Comparison of ENCODE assay signal across 1 cellular context in the genomic region with DNA sequence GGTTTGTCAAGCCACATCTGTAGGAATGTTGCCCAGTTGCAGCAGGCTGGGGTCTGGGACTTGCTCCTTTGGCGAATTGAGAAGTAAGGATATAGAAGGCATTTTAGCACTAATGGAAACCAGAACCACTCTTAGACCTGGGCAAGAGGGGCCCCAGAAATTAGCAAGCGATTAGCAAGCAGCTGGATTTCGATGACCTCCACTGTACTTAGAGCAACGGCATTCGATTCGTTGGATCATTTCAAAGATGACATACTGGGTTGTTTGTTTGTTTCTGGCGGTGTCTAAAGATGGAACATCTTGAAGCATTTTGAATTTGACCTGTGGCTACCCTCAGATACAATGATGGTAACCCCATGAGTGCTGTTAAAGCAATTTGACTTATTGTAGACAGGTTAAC.
TF ChIP-seq lines count a peak whose summit lies in the region.

No MANE protein-coding gene starts in this region.

TF ChIP-seq in SK-N-SH, 30 proteins besides CTCF, POLR2A, EP300 and RAD21 (continued from another document):
- TF ChIP-seq, protein P1, sequence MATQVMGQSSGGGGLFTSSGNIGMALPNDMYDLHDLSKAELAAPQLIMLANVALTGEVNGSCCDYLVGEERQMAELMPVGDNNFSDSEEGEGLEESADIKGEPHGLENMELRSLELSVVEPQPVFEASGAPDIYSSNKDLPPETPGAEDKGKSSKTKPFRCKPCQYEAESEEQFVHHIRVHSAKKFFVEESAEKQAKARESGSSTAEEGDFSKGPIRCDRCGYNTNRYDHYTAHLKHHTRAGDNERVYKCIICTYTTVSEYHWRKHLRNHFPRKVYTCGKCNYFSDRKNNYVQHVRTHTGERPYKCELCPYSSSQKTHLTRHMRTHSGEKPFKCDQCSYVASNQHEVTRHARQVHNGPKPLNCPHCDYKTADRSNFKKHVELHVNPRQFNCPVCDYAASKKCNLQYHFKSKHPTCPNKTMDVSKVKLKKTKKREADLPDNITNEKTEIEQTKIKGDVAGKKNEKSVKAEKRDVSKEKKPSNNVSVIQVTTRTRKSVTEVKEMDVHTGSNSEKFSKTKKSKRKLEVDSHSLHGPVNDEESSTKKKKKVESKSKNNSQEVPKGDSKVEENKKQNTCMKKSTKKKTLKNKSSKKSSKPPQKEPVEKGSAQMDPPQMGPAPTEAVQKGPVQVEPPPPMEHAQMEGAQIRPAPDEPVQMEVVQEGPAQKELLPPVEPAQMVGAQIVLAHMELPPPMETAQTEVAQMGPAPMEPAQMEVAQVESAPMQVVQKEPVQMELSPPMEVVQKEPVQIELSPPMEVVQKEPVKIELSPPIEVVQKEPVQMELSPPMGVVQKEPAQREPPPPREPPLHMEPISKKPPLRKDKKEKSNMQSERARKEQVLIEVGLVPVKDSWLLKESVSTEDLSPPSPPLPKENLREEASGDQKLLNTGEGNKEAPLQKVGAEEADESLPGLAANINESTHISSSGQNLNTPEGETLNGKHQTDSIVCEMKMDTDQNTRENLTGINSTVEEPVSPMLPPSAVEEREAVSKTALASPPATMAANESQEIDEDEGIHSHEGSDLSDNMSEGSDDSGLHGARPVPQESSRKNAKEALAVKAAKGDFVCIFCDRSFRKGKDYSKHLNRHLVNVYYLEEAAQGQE (IDR thresholded peaks at IDR 0.05; ENCODE audit: low read depth, low read length), result no peak
- TF ChIP-seq NFIC (IDR thresholded peaks at IDR 0.05; ENCODE audit: borderline replicate concordance) (no peak), GABPA (IDR thresholded peaks at IDR 0.05; ENCODE audit: low read depth) (no peak), NRF1 (IDR thresholded peaks at IDR 0.05; ENCODE audit: low read depth, low read length) (no peak), POLR2AphosphoS5 (IDR thresholded peaks at IDR 0.05; ENCODE audit: low read depth, low read length) (no peak), TCF12 (IDR thresholded peaks at IDR 0.05) (no peak), MXI1 (IDR thresholded peaks at IDR 0.05; ENCODE audit: low read depth, low read length) (no peak), FOXJ3 (CRISPR knock-in tag; IDR thresholded peaks at IDR 0.05) (no peak), TEAD4 (IDR thresholded peaks at IDR 0.05; ENCODE audit: borderline replicate concordance, insufficient read depth) (no peak), RCOR1 (IDR thresholded peaks at IDR 0.05; ENCODE audit: low read length) (no peak), SMC3 (IDR thresholded peaks at IDR 0.05; ENCODE audit: low read depth, low read length) (no peak)
